In the genomic region with DNA sequence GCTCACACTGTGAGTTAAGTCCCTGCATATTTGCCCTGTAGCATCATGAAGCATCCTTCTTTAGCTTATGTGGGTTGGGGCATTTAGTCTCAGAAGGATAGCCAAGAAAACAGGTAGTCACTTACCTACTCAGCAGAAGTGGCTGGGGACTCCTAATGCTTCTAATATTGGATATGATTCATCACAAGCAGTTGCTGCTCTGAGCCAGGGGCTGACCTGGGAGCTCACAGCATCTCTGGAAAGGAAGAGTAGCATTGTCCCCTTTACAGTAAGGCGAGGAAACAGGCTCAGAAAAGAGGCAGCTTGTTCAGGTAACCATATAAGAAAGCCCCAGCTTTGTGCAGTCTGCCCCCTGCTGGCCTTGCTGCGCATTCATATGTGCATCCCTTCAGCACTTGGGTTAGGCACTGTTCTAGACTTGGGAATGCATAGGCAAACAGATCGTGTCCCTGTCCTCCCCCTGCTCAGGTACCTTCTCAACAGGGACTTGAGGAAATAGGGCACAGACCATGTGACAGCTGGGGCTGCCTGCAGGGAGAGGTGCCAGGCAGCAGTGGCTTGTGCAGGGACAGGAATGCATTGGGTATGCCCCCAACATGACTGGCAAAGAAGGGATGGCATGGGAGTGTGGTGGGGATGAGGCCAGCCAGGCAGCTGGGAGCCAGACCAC, we compare ENCODE assay signal across 7 cellular contexts. TPM values are rescaled to one million over a fixed set of nuclear protein-coding genes. Genes with fewer than 3 reads are reported as not detected.
A peak's percentile ranks its signal among the peaks of the same experiment; 100 is the strongest.
DNase-seq lines count a peak whose midpoint lies in the region; ATAC-seq and TF ChIP-seq lines count a peak whose summit lies in the region.

No MANE protein-coding gene starts in this region.

- intact Hi-C loops in PC-9 (cut with micrococcal nuclease; ENCODE audit: unreplicated experiment) (loop anchor here (1.0 to 10.0 kb wide), 3 partner anchors 92 to 319 kb away; a partner anchor contains a TSS), ovary (cut with DNase I) (loop anchor here (2.0 to 10.0 kb wide), 4 partner anchors 89 to 153 kb away; a partner anchor contains a TSS), tibial artery (cut with DNase I; ENCODE audit: low total_unique reads) (loop anchor here (5.0 kb wide), 2 partner anchors 87 to 152 kb away; no protein-coding TSS in a partner anchor)
- intact Hi-C loops in activated T-helper 1 cell treated with anti-CD3 and anti-CD28 coated beads, Interleukin-12 subunit alpha, Interleukin-12 subunit beta, Interleukin-2, Interleukin-4 antibody, amounts not matched to agents 30 ng/mL and 10 ng/mL and 1 ng/mL, durations not matched to agents 14 hours and 24 hours and 36 hours (cut with micrococcal nuclease), result loop anchor here (1.0 kb wide), 3 partner anchors 91 to 200 kb away; a partner anchor contains a TSS

- no peaks in the 10 kb centered on the region for H3K27me3 Mint-ChIP-seq in activated T-helper 1 cell treated with anti-CD3 and anti-CD28 coated beads, Interleukin-12 subunit alpha, Interleukin-12 subunit beta, Interleukin-2, Interleukin-4 antibody, amounts not matched to agents 30 ng/mL and 10 ng/mL and 1 ng/mL, durations not matched to agents 14 hours and 24 hours and 36 hours (ENCODE audit: insufficient read depth)

- DNase-seq in GM10266 (ENCODE audit: extremely low spot score) (peak; percentile 69), PC-9 (peak in 1 of 2 experiments; percentile 58), foreskin fibroblast (peak in 1 of 2 donors; percentile 81), ovary (peak; percentile 62 to 82 (median 74)), tibial artery (peak; percentile 74 to 80)
- peak; percentile 64 for DNase-seq in activated T-helper 1 cell treated with anti-CD3 and anti-CD28 coated beads, Interleukin-12 subunit alpha, Interleukin-12 subunit beta, Interleukin-2, Interleukin-4 antibody, amounts not matched to agents 30 ng/mL and 10 ng/mL and 1 ng/mL, durations not matched to agents 14 hours and 24 hours and 36 hours (ENCODE audit: low spot score)

- H3K79me2 ChIP-seq in PC-9 (ENCODE audit: low read depth), result no peaks in the 10 kb centered on the region

- H3K4me3 ChIP-seq in PC-9, result no peak overlapping the region
- no peak overlapping the region for H3K4me3 ChIP-seq in foreskin fibroblast (ENCODE audit: low read depth in 1 of 2, low read length in 2 of 2)
- H3K4me3 ChIP-seq in ovary, result no peak overlapping the region
- no peak overlapping the region for H3K4me3 ChIP-seq in tibial artery

- no peak for TF ChIP-seq POLR2A in ovary (IDR thresholded peaks at IDR 0.05)

- CTCF ChIA-PET in PC-9 (lab: Charles Lee), result interaction anchor here (0.5 to 2.1 kb wide), 6 partner anchors 14 to 199 kb away, joined by 3 to 10 read pairs (median 3); no protein-coding TSS in a partner anchor

- H3K27ac ChIP-seq in PC-9 (no peak overlapping the region), ovary (no peak overlapping the region), tibial artery (no peak overlapping the region)

- no peaks in the 10 kb centered on the region for H3K27me3 ChIP-seq in PC-9 (ENCODE audit: insufficient read depth, low read depth)
- H3K27me3 ChIP-seq in ovary, result no peaks in the 10 kb centered on the region
- no peaks in the 10 kb centered on the region for H3K27me3 ChIP-seq in tibial artery

- peaks cover 31% of the 10 kb centered on the region for H3K36me3 Mint-ChIP-seq in activated T-helper 1 cell treated with anti-CD3 and anti-CD28 coated beads, Interleukin-12 subunit alpha, Interleukin-12 subunit beta, Interleukin-2, Interleukin-4 antibody, amounts not matched to agents 30 ng/mL and 10 ng/mL and 1 ng/mL, durations not matched to agents 14 hours and 24 hours and 36 hours (ENCODE audit: low read depth)

- no peak overlapping the region for H3K27ac Mint-ChIP-seq in activated T-helper 1 cell treated with anti-CD3 and anti-CD28 coated beads, Interleukin-12 subunit alpha, Interleukin-12 subunit beta, Interleukin-2, Interleukin-4 antibody, amounts not matched to agents 30 ng/mL and 10 ng/mL and 1 ng/mL, durations not matched to agents 14 hours and 24 hours and 36 hours

- no peaks in the 10 kb centered on the region for H3K9me3 ChIP-seq in PC-9 (ENCODE audit: insufficient read depth, low read depth)
- no peaks in the 10 kb centered on the region for H3K9me3 ChIP-seq in ovary
- H3K9me3 ChIP-seq in tibial artery, result no peaks in the 10 kb centered on the region

- H3F3A ChIP-seq in PC-9 (ENCODE audit: insufficient read depth, low read depth), result no peaks in the 10 kb centered on the region; the same call in 1 of the 2 replicates

- peak; percentile 84 for ATAC-seq in HG02884 (IDR thresholded peaks at IDR 0.05; ENCODE audit: unreplicated experiment)

- no peak for TF ChIP-seq EP300 in ovary (IDR thresholded peaks at IDR 0.05)

- no peaks in the 10 kb centered on the region for H3K9me3 Mint-ChIP-seq in activated T-helper 1 cell treated with anti-CD3 and anti-CD28 coated beads, Interleukin-12 subunit alpha, Interleukin-12 subunit beta, Interleukin-2, Interleukin-4 antibody, amounts not matched to agents 30 ng/mL and 10 ng/mL and 1 ng/mL, durations not matched to agents 14 hours and 24 hours and 36 hours

- no peaks in the 10 kb centered on the region for H3K9me2 ChIP-seq in PC-9 (ENCODE audit: insufficient read depth)

- no peak overlapping the region for H2AFZ ChIP-seq in PC-9

- POLR2A ChIA-PET in PC-9 (lab: Charles Lee; ENCODE audit: unreplicated experiment), result interaction anchor here (0.5 to 0.6 kb wide), 2 partner anchors 169 to 210 kb away, joined by 3 to 23 read pairs; a partner anchor contains a TSS

- peaks cover 6% of the 10 kb centered on the region; the same call in 1 of the 2 replicates for H3K36me3 ChIP-seq in PC-9 (ENCODE audit: low read depth)
- no peaks in the 10 kb centered on the region for H3K36me3 ChIP-seq in ovary
- H3K36me3 ChIP-seq in tibial artery, result peaks cover 67 to 79% (median 72%) of the 10 kb centered on the region in 3 donors

- H3K4me2 ChIP-seq in PC-9, result no peak overlapping the region

- H3K4me1 Mint-ChIP-seq in activated T-helper 1 cell treated with anti-CD3 and anti-CD28 coated beads, Interleukin-12 subunit alpha, Interleukin-12 subunit beta, Interleukin-2, Interleukin-4 antibody, amounts not matched to agents 30 ng/mL and 10 ng/mL and 1 ng/mL, durations not matched to agents 14 hours and 24 hours and 36 hours (ENCODE audit: low read depth), result peaks cover 16% of the 10 kb centered on the region

- TF ChIP-seq CTCF in GM10266 (IDR thresholded peaks at IDR 0.05; ENCODE audit: control insufficient read depth, insufficient read depth, low read depth, missing control alignments), result peak; percentile 89
- TF ChIP-seq CTCF in PC-9 (conservative IDR thresholded peaks at IDR 0.05), result peak; percentile 79
- peak; percentile 85 for TF ChIP-seq CTCF in foreskin fibroblast (IDR thresholded peaks at IDR 0.05; ENCODE audit: low read depth, low read length)
- peak; percentile 48 to 69 (median 61) for TF ChIP-seq CTCF in ovary (IDR thresholded peaks at IDR 0.05)
- peak; percentile 78 to 79 for TF ChIP-seq CTCF in tibial artery (IDR thresholded peaks at IDR 0.05)

- BruUV-seq in PC-9 (replicated peaks; lab: Mats Ljungman, UMichigan), result no TSS peak

- H3K4me3 Mint-ChIP-seq in activated T-helper 1 cell treated with anti-CD3 and anti-CD28 coated beads, Interleukin-12 subunit alpha, Interleukin-12 subunit beta, Interleukin-2, Interleukin-4 antibody, amounts not matched to agents 30 ng/mL and 10 ng/mL and 1 ng/mL, durations not matched to agents 14 hours and 24 hours and 36 hours, result no peak overlapping the region

- H4K20me1 ChIP-seq in PC-9 (ENCODE audit: insufficient read depth), result peaks cover 5% of the 10 kb centered on the region; the same call in 1 of the 2 replicates

- H3K4me1 ChIP-seq in PC-9 (replicated peaks; ENCODE audit: insufficient read depth) (no peaks in the 10 kb centered on the region), ovary (ENCODE audit: insufficient read depth) (no peaks in the 10 kb centered on the region), tibial artery (no peaks in the 10 kb centered on the region)

- 48 to 63% (median 54%) methylated on average over 3 of the region's 3 CpGs for WGBS in ovary, 3 donors

RNA-seq across cellular contexts. Expression of a gene that starts 35.7 kb away (rescaled TPM):
- total RNA-seq in PC-9 (2021), result 41.6 and 46.2 TPM in 2 replicates
- 58.1 and 59.7 TPM in 2 replicates for total RNA-seq in activated T-helper 1 cell treated with anti-CD3 and anti-CD28 coated beads, Interleukin-12 subunit alpha, Interleukin-12 subunit beta, Interleukin-2, Interleukin-4 antibody, amounts not matched to agents 30 ng/mL and 10 ng/mL and 1 ng/mL, durations not matched to agents 14 hours and 24 hours and 36 hours
- total RNA-seq in ovary, result 10 to 100 TPM; 19.9 to 39.6 (median 34.4) TPM
- polyA plus RNA-seq in ovary, result 10 to 100 TPM; 24.7 to 40.0 TPM
